17 cellular contexts compared by ENCODE assay signal in genomic region chr1:115118596-115118995, GRCh38.
"Had no signal": no experiment of that assay in that cellular context is flagged by ENCODE, and none has a peak within 500 bp of the region (broad histone marks: within the 10 kb centered on the region; RNA-seq: fewer than 3 reads in every experiment).

No MANE protein-coding gene starts in this region.

- H3K4me3 ChIP-seq: dorsolateral prefrontal cortex, gastrocnemius medialis, heart left ventricle, left ventricle myocardium inferior, transverse colon had no signal

- FAIRE-seq: colon had no signal

- DNase-seq: activated CD4-positive, alpha-beta memory T cell treated with anti-CD3 and anti-CD28 coated beads for 36 hours; activated CD4-positive, alpha-beta T cell treated with anti-CD3 and anti-CD28 coated beads for 36 hours; activated T-cell treated with anti-CD3 and anti-CD28 coated beads for 4 hours; amniotic stem cell; dorsolateral prefrontal cortex; gastrocnemius medialis; heart left ventricle; left ventricle myocardium inferior; mammary epithelial cell; midbrain; nephron progenitor cell; nucleus accumbens; stimulated activated naive CD8-positive, alpha-beta T cell treated with anti-CD3 and anti-CD28 coated beads, Interleukin-15, Interleukin-2, amounts not matched to agents 100 U/mL and 50 U/mL, for 24 hours; substantia nigra; T-helper 17 cell; transverse colon had no signal
